Comparison of ENCODE assay signal across 21 cellular contexts in the genomic region with DNA sequence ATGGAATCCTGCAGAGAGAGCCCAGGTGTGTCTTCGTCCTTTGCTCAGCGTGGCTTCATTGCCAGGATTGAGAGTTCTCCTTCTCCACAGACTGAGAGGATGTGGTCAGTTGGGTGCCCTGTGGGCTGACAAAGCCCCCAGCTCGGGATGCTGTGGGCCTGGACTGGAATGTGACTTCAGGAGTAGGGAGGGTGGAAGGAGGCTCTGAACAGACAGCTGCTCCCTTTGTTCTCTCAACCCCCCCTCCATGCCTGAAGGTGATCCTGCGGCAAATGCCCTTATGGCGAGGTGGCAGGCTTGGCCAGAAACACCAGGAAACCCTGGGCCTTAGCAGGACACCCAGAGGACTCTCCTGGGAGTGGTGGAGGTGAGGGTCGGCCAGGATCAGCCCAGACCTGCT. TPM values are rescaled to one million over a fixed set of nuclear protein-coding genes. Genes with fewer than 3 reads are reported as not detected.
DNase-seq lines count a peak whose midpoint lies in the region; ATAC-seq, FAIRE-seq and TF ChIP-seq lines count a peak whose summit lies in the region.
"Had no signal": no experiment of that assay in that cellular context is flagged by ENCODE, and none has a peak within 500 bp of the region (broad histone marks: within the 10 kb centered on the region; RNA-seq: fewer than 3 reads in every experiment).

No MANE protein-coding gene starts in this region.

- DNase-seq in mammary epithelial cell = peak; percentile 28
- no peak for DNase-seq in breast epithelium (ENCODE audit: low spot score in 2 of 2)
- no peak for DNase-seq in bronchial epithelial cell (ENCODE audit: low read depth)
- peak; percentile 33 for DNase-seq in kidney glomerular epithelial cell (lab: John Stamatoyannopoulos, UW)
- DNase-seq in neural progenitor cell (ENCODE audit: low spot score) = no peak
- DNase-seq in CD8-positive, alpha-beta memory T cell = no peak
- no peak for DNase-seq in kidney
- DNase-seq: AML-193, Calu3, DMS 273 treated with DMSO at 0.1 percent for 48 hours, DMS79, H7 had no signal

- no peak for TF ChIP-seq CTCF in mammary epithelial cell (conservative IDR thresholded peaks at IDR 0.05 in 1 of 2, IDR thresholded peaks at IDR 0.05 in 1 of 2; ENCODE audit: extremely low read depth in 1 of 2, insufficient read depth in 1 of 2, low read depth in 1 of 2, low read length in 2 of 2)
- TF ChIP-seq CTCF in breast epithelium (IDR thresholded peaks at IDR 0.05) = no peak
- TF ChIP-seq CTCF in bronchial epithelial cell (IDR thresholded peaks at IDR 0.05; ENCODE audit: insufficient read depth, low read length, severe bottlenecking) = no peak
- no peak for TF ChIP-seq CTCF in neural progenitor cell (IDR thresholded peaks at IDR 0.05)
- TF ChIP-seq CTCF in kidney (IDR thresholded peaks at IDR 0.05; ENCODE audit: borderline replicate concordance, extremely low read depth, insufficient read depth) = no peak

- no peaks in the 10 kb centered on the region for H3K9me3 Mint-ChIP-seq in neural progenitor cell
- H3K9me3 Mint-ChIP-seq in CD8-positive, alpha-beta memory T cell = no peaks in the 10 kb centered on the region
- H3K9me3 Mint-ChIP-seq: GM23338 had no signal

- TF ChIP-seq POLR2A in breast epithelium (IDR thresholded peaks at IDR 0.05) = no peak

- H3K27ac Mint-ChIP-seq in neural progenitor cell = no peak overlapping the region
- H3K27ac Mint-ChIP-seq in CD8-positive, alpha-beta memory T cell = no peak overlapping the region
- H3K27ac Mint-ChIP-seq: GM23338 had no signal

- no peak overlapping the region for H3K4me3 Mint-ChIP-seq in neural progenitor cell
- H3K4me3 Mint-ChIP-seq in CD8-positive, alpha-beta memory T cell = no peak overlapping the region
- H3K4me3 Mint-ChIP-seq: GM23338 had no signal

- dilution Hi-C loops in mammary epithelial cell (cut with HindIII; ENCODE audit: low sequenced_read_pairs) = no loop called here

- H3K9me3 ChIP-seq in mammary epithelial cell (replicated peaks; ENCODE audit: insufficient read depth, low read length) (no peaks in the 10 kb centered on the region), breast epithelium (no peaks in the 10 kb centered on the region), neural progenitor cell (ENCODE audit: low read depth) (no peaks in the 10 kb centered on the region), kidney (ENCODE audit: control insufficient read depth in 1 of 2, low read length in 2 of 2) (no peaks in the 10 kb centered on the region)
- H3K9me3 ChIP-seq in CD8-positive, alpha-beta memory T cell (ENCODE audit: low read length) = no peaks in the 10 kb centered on the region
- H3K9me3 ChIP-seq: BLaER1 had no signal

- H3K4me2 ChIP-seq in mammary epithelial cell (ENCODE audit: insufficient read depth, low read depth, low read length) (no peak overlapping the region), neural progenitor cell (no peak overlapping the region)
- H3K4me2 ChIP-seq: BLaER1, GM23338 had no signal

- H3K36me3 ChIP-seq in mammary epithelial cell (ENCODE audit: insufficient read depth, low read length) (no peaks in the 10 kb centered on the region), breast epithelium (no peaks in the 10 kb centered on the region), bronchial epithelial cell (ENCODE audit: control insufficient read depth, insufficient read depth, low read length) (no peaks in the 10 kb centered on the region), neural progenitor cell (no peaks in the 10 kb centered on the region), kidney (ENCODE audit: control insufficient read depth in 1 of 2, insufficient read depth in 2 of 2, low read length in 2 of 2) (no peaks in the 10 kb centered on the region)
- no peaks in the 10 kb centered on the region for H3K36me3 ChIP-seq in CD8-positive, alpha-beta memory T cell (ENCODE audit: insufficient read depth, low read length)
- H3K36me3 ChIP-seq: BLaER1 had no signal

- H3F3A ChIP-seq in neural progenitor cell (ENCODE audit: low read depth) = no peaks in the 10 kb centered on the region

- H3K9ac ChIP-seq in mammary epithelial cell (ENCODE audit: insufficient read depth, low read length) (no peak overlapping the region), neural progenitor cell (no peak overlapping the region), kidney (ENCODE audit: low read length in 2 of 2) (no peak overlapping the region)
- H3K9ac ChIP-seq: BLaER1 had no signal

- 13% methylated on average over 6 of the region's 6 CpGs for WGBS in mammary epithelial cell (ENCODE audit: low coverage, missing lambda C conversion rate)

- no TSS peak for BruUV-seq in mammary epithelial cell (replicated peaks; lab: Mats Ljungman, UMichigan)

- H3K4me1 ChIP-seq in mammary epithelial cell (ENCODE audit: insufficient read depth, low read length) (peaks cover 23% of the 10 kb centered on the region), breast epithelium (no peaks in the 10 kb centered on the region), neural progenitor cell (no peaks in the 10 kb centered on the region), kidney (ENCODE audit: control insufficient read depth in 1 of 2, insufficient read depth in 1 of 2, low read depth in 1 of 2, low read length in 2 of 2) (peaks cover 0 to 2% of the 10 kb centered on the region in 2 donors)
- no peaks in the 10 kb centered on the region for H3K4me1 ChIP-seq in CD8-positive, alpha-beta memory T cell (ENCODE audit: insufficient read depth, low read length)

- H2AFZ ChIP-seq in mammary epithelial cell (ENCODE audit: low read depth, low read length) (no peak overlapping the region), neural progenitor cell (replicated peaks) (no peak overlapping the region)
- H2AFZ ChIP-seq: GM23338 had no signal

- no peak overlapping the region for H3K4me3 ChIP-seq in mammary epithelial cell (replicated peaks in 1 of 3; ENCODE audit: insufficient read depth in 1 of 3, low read depth in 2 of 3, low read length in 3 of 3)
- no peak overlapping the region for H3K4me3 ChIP-seq in breast epithelium
- no peak overlapping the region for H3K4me3 ChIP-seq in bronchial epithelial cell (ENCODE audit: low read depth, low read length)
- no peak overlapping the region for H3K4me3 ChIP-seq in neural progenitor cell
- no peak overlapping the region for H3K4me3 ChIP-seq in CD8-positive, alpha-beta memory T cell (ENCODE audit: low read length)
- no peak overlapping the region for H3K4me3 ChIP-seq in kidney (ENCODE audit: low read length in 2 of 2)
- H3K4me3 ChIP-seq: BLaER1, GM12878, GM23338 had no signal

- POLR2A ChIA-PET in CD8-positive, alpha-beta memory T cell (lab: Charles Lee) = no interaction called here

- CTCF ChIA-PET in mammary epithelial cell (lab: Charles Lee; ENCODE audit: low non-redundant PET) = no interaction called here
- CTCF ChIA-PET in CD8-positive, alpha-beta memory T cell (lab: Charles Lee) = no interaction called here

- H3K79me2 ChIP-seq in mammary epithelial cell (ENCODE audit: insufficient read depth, low read length) (no peaks in the 10 kb centered on the region), neural progenitor cell (ENCODE audit: low read depth) (no peaks in the 10 kb centered on the region)

- H3K27me3 Mint-ChIP-seq in neural progenitor cell (ENCODE audit: insufficient read depth, low read depth) = peaks cover 4% of the 10 kb centered on the region
- peaks cover 7 to 16% of the 10 kb centered on the region in 2 donors for H3K27me3 Mint-ChIP-seq in CD8-positive, alpha-beta memory T cell

- H3K27me3 ChIP-seq in mammary epithelial cell (ENCODE audit: insufficient read depth, low read length) = no peaks in the 10 kb centered on the region
- H3K27me3 ChIP-seq in breast epithelium = no peaks in the 10 kb centered on the region
- H3K27me3 ChIP-seq in bronchial epithelial cell (ENCODE audit: control insufficient read depth, insufficient read depth, low read length) = no peaks in the 10 kb centered on the region
- H3K27me3 ChIP-seq in neural progenitor cell = no peaks in the 10 kb centered on the region
- no peaks in the 10 kb centered on the region for H3K27me3 ChIP-seq in CD8-positive, alpha-beta memory T cell (ENCODE audit: insufficient read depth, low read length, poor library complexity, severe bottlenecking)
- H3K27me3 ChIP-seq: BLaER1 had no signal

- no peaks in the 10 kb centered on the region for H4K20me1 ChIP-seq in mammary epithelial cell (ENCODE audit: insufficient read depth, low read length)
- H4K20me1 ChIP-seq in neural progenitor cell (ENCODE audit: low read depth) = no peaks in the 10 kb centered on the region
- H4K20me1 ChIP-seq: BLaER1 had no signal

- no peaks in the 10 kb centered on the region for H3K4me1 Mint-ChIP-seq in neural progenitor cell
- H3K4me1 Mint-ChIP-seq in CD8-positive, alpha-beta memory T cell = no peaks in the 10 kb centered on the region
- H3K4me1 Mint-ChIP-seq: GM23338 had no signal

- no peak overlapping the region for H3K27ac ChIP-seq in mammary epithelial cell (ENCODE audit: insufficient read depth, low read depth, low read length)
- no peak overlapping the region for H3K27ac ChIP-seq in breast epithelium
- no peak overlapping the region for H3K27ac ChIP-seq in neural progenitor cell
- no peak overlapping the region for H3K27ac ChIP-seq in CD8-positive, alpha-beta memory T cell (ENCODE audit: low read depth, low read length)
- H3K27ac ChIP-seq in kidney (ENCODE audit: low read depth in 2 of 2, low read length in 2 of 2) = no peak overlapping the region
- H3K27ac ChIP-seq: 22Rv1, BLaER1 had no signal

- no peak for ATAC-seq in HG03460 (IDR thresholded peaks at IDR 0.05; ENCODE audit: unreplicated experiment)
- ATAC-seq: GM12878, GM23338 had no signal

- FAIRE-seq in bronchial epithelial cell (lab: Jason Lieb, UNC) (peak; percentile 68), kidney (lab: Jason Lieb, UNC) (no peak)
- FAIRE-seq: GM12878, GM18507, HepG2, HTR-8/SVneo had no signal

- in situ Hi-C loops in mammary epithelial cell (cut with MboI; ENCODE audit: low sequenced_read_pairs in 2 of 2) = no loop called here

- intact Hi-C loops in mammary epithelial cell (cut with micrococcal nuclease) = loop anchor here (10.0 kb wide), 1 partner anchor 207 kb away; no protein-coding TSS in a partner anchor
- intact Hi-C loops in breast epithelium (cut with DNase I; ENCODE audit: low total_unique reads) = no loop called here
- intact Hi-C loops in kidney (cut with DNase I) = no loop called here

- no peaks in the 10 kb centered on the region for H3K36me3 Mint-ChIP-seq in neural progenitor cell
- H3K36me3 Mint-ChIP-seq in CD8-positive, alpha-beta memory T cell = no peaks in the 10 kb centered on the region

RNA-seq across cellular contexts. Expression of a gene that starts 1.8 kb away (rescaled TPM):
- total RNA-seq in mammary epithelial cell (not detected), breast epithelium (not detected), bronchial epithelial cell (not detected in 2 replicates), neural progenitor cell (ENCODE audit: low replicate concordance) (not detected in 2 replicates), kidney (not detected)
- polyA plus RNA-seq in mammary epithelial cell (0.14 TPM), kidney (ENCODE audit: insufficient read depth, low read depth, low replicate concordance) (not detected)
- polyA minus RNA-seq in mammary epithelial cell = not detected
- not detected for total RNA-seq in CD8-positive, alpha-beta memory T cell
- not detected for polyA plus RNA-seq in CD8-positive, alpha-beta memory T cell
- total RNA-seq: Calu3, G401, GM12878, GM23338, H7, HepG2 had no signal
- polyA plus RNA-seq: GM12878, GM23338 had no signal

RNA-seq across cellular contexts. Expression of a gene that starts 54.8 kb away (rescaled TPM):
- total RNA-seq in mammary epithelial cell = not detected
- not detected for polyA plus RNA-seq in mammary epithelial cell
- not detected for polyA minus RNA-seq in mammary epithelial cell
- not detected for total RNA-seq in breast epithelium
- not detected in 2 replicates for total RNA-seq in bronchial epithelial cell
- not detected in 2 replicates for total RNA-seq in neural progenitor cell (ENCODE audit: low replicate concordance)
- total RNA-seq in CD8-positive, alpha-beta memory T cell = not detected
- not detected for polyA plus RNA-seq in CD8-positive, alpha-beta memory T cell
- not detected for total RNA-seq in kidney
- polyA plus RNA-seq in kidney (ENCODE audit: insufficient read depth, low read depth, low replicate concordance) = not detected
- total RNA-seq: Calu3, G401, GM12878, GM23338, H7, HepG2 had no signal
- polyA plus RNA-seq: GM12878, GM23338, HepG2 had no signal

Comparison
In these comparisons a context has a peak if more than half of its experiments do, and no peak if none do; other contexts are left out.
1. DNase-seq: peak in mammary epithelial cell (single experiment) and kidney glomerular epithelial cell (single experiment); none in breast epithelium (0 of 2), bronchial epithelial cell (single experiment), neural progenitor cell (single experiment), CD8-positive, alpha-beta memory T cell (0 of 5) and kidney (single experiment).